8 cellular contexts compared by ENCODE assay signal in genomic region chr22:39309881-39310714, GRCh38. TPM values are rescaled to one million over a fixed set of nuclear protein-coding genes. Genes with fewer than 3 reads are reported as not detected.
DNase-seq lines count a peak whose midpoint lies in the region; ATAC-seq and TF ChIP-seq lines count a peak whose summit lies in the region.

No MANE protein-coding gene starts in this region.

- H3K79me2 ChIP-seq in OCI-LY3 (ENCODE audit: low read length), result peaks cover 15% of the 10 kb centered on the region
- H3K79me2 ChIP-seq in smooth muscle cell (ENCODE audit: low read depth), result peaks cover 17% of the 10 kb centered on the region

- TF ChIP-seq CTCF in OCI-LY3 (IDR thresholded peaks at IDR 0.05; ENCODE audit: low read depth, low read length) (no peak), epithelial cell of esophagus (IDR thresholded peaks at IDR 0.05; ENCODE audit: insufficient read depth, low read depth, low read length, missing control alignments) (no peak), smooth muscle cell (IDR thresholded peaks at IDR 0.05; ENCODE audit: borderline replicate concordance, insufficient read depth, poor library complexity, severe bottlenecking) (no peak), dorsolateral prefrontal cortex (IDR thresholded peaks at IDR 0.05 in 54 of 56, conservative IDR thresholded peaks at IDR 0.05 in 2 of 56; ENCODE audit: low read depth in 1 of 56, partially characterized antibody in 56 of 56) (no peak)

- H3K4me3 ChIP-seq in OCI-LY3 (ENCODE audit: low read length), result no peak overlapping the region
- H3K4me3 ChIP-seq in epithelial cell of esophagus (ENCODE audit: low read length), result no peak overlapping the region
- H3K4me3 ChIP-seq in smooth muscle cell, result no peak overlapping the region
- no peak overlapping the region for H3K4me3 ChIP-seq in dorsolateral prefrontal cortex

- H3K4me2 ChIP-seq in OCI-LY3 (ENCODE audit: low read length) (no peak overlapping the region), smooth muscle cell (peak overlapping the region; percentile 47)

- H3K27ac Mint-ChIP-seq in activated CD4-positive, alpha-beta memory T cell treated with anti-CD3 and anti-CD28 coated beads, Interleukin-2, amount 10 ng/mL, durations not matched to agents 7 days and 5 days, result peak overlapping the region; percentile 12
- H3K27ac Mint-ChIP-seq in activated CD4-positive, alpha-beta memory T cell treated with anti-CD3 and anti-CD28 coated beads for 36 hours, result no peak overlapping the region

- no peak overlapping the region for H2AFZ ChIP-seq in OCI-LY3 (ENCODE audit: low read depth, low read length)
- H2AFZ ChIP-seq in smooth muscle cell (ENCODE audit: low read depth), result no peak overlapping the region

- peaks cover 38% of the 10 kb centered on the region for H3K4me1 Mint-ChIP-seq in activated CD4-positive, alpha-beta memory T cell treated with anti-CD3 and anti-CD28 coated beads, Interleukin-2, amount 10 ng/mL, durations not matched to agents 7 days and 5 days
- H3K4me1 Mint-ChIP-seq in activated CD4-positive, alpha-beta memory T cell treated with anti-CD3 and anti-CD28 coated beads for 36 hours (ENCODE audit: low read depth), result peaks cover 16% of the 10 kb centered on the region

- H3K36me3 ChIP-seq in OCI-LY3 (replicated peaks; ENCODE audit: low read depth, low read length) (peaks cover 66% of the 10 kb centered on the region), smooth muscle cell (ENCODE audit: low read depth) (peaks cover 7% of the 10 kb centered on the region)

- POLR2A ChIA-PET in activated CD4-positive, alpha-beta memory T cell treated with anti-CD3 and anti-CD28 coated beads, Interleukin-2, amount 10 ng/mL, durations not matched to agents 7 days and 5 days (lab: Charles Lee), result interaction anchor here (0.7 to 3.6 kb wide), 8 partner anchors 9 to 213 kb away, joined by 3 to 26 read pairs (median 6); partner anchors contain the start of genes ATF4 and RPL3
- POLR2A ChIA-PET in activated CD4-positive, alpha-beta memory T cell treated with anti-CD3 and anti-CD28 coated beads for 36 hours (lab: Charles Lee), result interaction anchor here (0.8 to 3.4 kb wide), 8 partner anchors 9 to 220 kb away, joined by 3 to 32 read pairs (median 4); partner anchors contain the start of gene RPL3

- no peak for DNase-seq in activated CD4-positive, alpha-beta memory T cell treated with anti-CD3 and anti-CD28 coated beads, Interleukin-2, amount 10 ng/mL, durations not matched to agents 7 days and 5 days
- DNase-seq in activated CD4-positive, alpha-beta memory T cell treated with anti-CD3 and anti-CD28 coated beads for 36 hours, result no peak
- DNase-seq in epithelial cell of esophagus (ENCODE audit: low read depth), result peak; percentile 83
- no peak for DNase-seq in smooth muscle cell (lab: John Stamatoyannopoulos, UW; ENCODE audit: unreplicated experiment)
- no peak for DNase-seq in dorsolateral prefrontal cortex

- no peaks in the 10 kb centered on the region for H3K27me3 Mint-ChIP-seq in activated CD4-positive, alpha-beta memory T cell treated with anti-CD3 and anti-CD28 coated beads, Interleukin-2, amount 10 ng/mL, durations not matched to agents 7 days and 5 days
- H3K27me3 Mint-ChIP-seq in activated CD4-positive, alpha-beta memory T cell treated with anti-CD3 and anti-CD28 coated beads for 36 hours, result no peaks in the 10 kb centered on the region

- H3K9ac ChIP-seq in OCI-LY3 (ENCODE audit: low read length), result no peak overlapping the region
- no peak overlapping the region for H3K9ac ChIP-seq in smooth muscle cell (ENCODE audit: low read depth)

- H3K4me3 Mint-ChIP-seq in activated CD4-positive, alpha-beta memory T cell treated with anti-CD3 and anti-CD28 coated beads, Interleukin-2, amount 10 ng/mL, durations not matched to agents 7 days and 5 days, result no peak overlapping the region
- H3K4me3 Mint-ChIP-seq in activated CD4-positive, alpha-beta memory T cell treated with anti-CD3 and anti-CD28 coated beads for 36 hours, result no peak overlapping the region

- no peaks in the 10 kb centered on the region for H3K9me3 Mint-ChIP-seq in activated CD4-positive, alpha-beta memory T cell treated with anti-CD3 and anti-CD28 coated beads, Interleukin-2, amount 10 ng/mL, durations not matched to agents 7 days and 5 days
- no peaks in the 10 kb centered on the region for H3K9me3 Mint-ChIP-seq in activated CD4-positive, alpha-beta memory T cell treated with anti-CD3 and anti-CD28 coated beads for 36 hours

- ATAC-seq in GM18870 (IDR thresholded peaks at IDR 0.05; ENCODE audit: unreplicated experiment), result no peak
- ATAC-seq in HG03159 (IDR thresholded peaks at IDR 0.05; ENCODE audit: unreplicated experiment), result no peak

- intact Hi-C loops in activated CD4-positive, alpha-beta memory T cell treated with anti-CD3 and anti-CD28 coated beads for 36 hours (cut with micrococcal nuclease), result loop anchor here (10.0 kb wide), 2 partner anchors 555 to 595 kb away; partner anchors contain the start of genes GRAP2 and SUN2
- intact Hi-C loops in dorsolateral prefrontal cortex (cut with DNase I), result loop anchor here (5.0 to 10.0 kb wide), 3 partner anchors 68 to 545 kb away; partner anchors contain the start of gene PDGFB (in 1 of the 2)

- H3K27ac ChIP-seq in OCI-LY3 (ENCODE audit: low read length), result peak overlapping the region; percentile 23; the same call in 1 of the 2 replicates
- peak overlapping the region; percentile 79 for H3K27ac ChIP-seq in smooth muscle cell (ENCODE audit: low read depth)
- peak overlapping the region in 9 of 59 donors; percentile 4 to 58 (median 18) for H3K27ac ChIP-seq in dorsolateral prefrontal cortex

- H4K20me1 ChIP-seq in OCI-LY3 (ENCODE audit: insufficient read depth, low read length), result peaks cover 53% of the 10 kb centered on the region
- peaks cover 67% of the 10 kb centered on the region for H4K20me1 ChIP-seq in smooth muscle cell (ENCODE audit: low read depth)

- peaks cover 39% of the 10 kb centered on the region for H3K36me3 Mint-ChIP-seq in activated CD4-positive, alpha-beta memory T cell treated with anti-CD3 and anti-CD28 coated beads, Interleukin-2, amount 10 ng/mL, durations not matched to agents 7 days and 5 days (ENCODE audit: low read depth)
- peaks cover 32% of the 10 kb centered on the region for H3K36me3 Mint-ChIP-seq in activated CD4-positive, alpha-beta memory T cell treated with anti-CD3 and anti-CD28 coated beads for 36 hours

- WGBS in smooth muscle cell (ENCODE audit: low lambda C conversion rate), result 77% methylated on average over 16 of the region's 16 CpGs

- no peaks in the 10 kb centered on the region for H3K9me3 ChIP-seq in OCI-LY3 (ENCODE audit: insufficient read depth, low read length)
- H3K9me3 ChIP-seq in smooth muscle cell (replicated peaks; ENCODE audit: low read depth), result no peaks in the 10 kb centered on the region

- H3K4me1 ChIP-seq in OCI-LY3 (ENCODE audit: low read length) (no peaks in the 10 kb centered on the region), smooth muscle cell (ENCODE audit: low read depth) (peaks cover 2% of the 10 kb centered on the region)

- H3K27me3 ChIP-seq in OCI-LY3 (ENCODE audit: low read depth, low read length) (no peaks in the 10 kb centered on the region), smooth muscle cell (ENCODE audit: low read depth) (no peaks in the 10 kb centered on the region), dorsolateral prefrontal cortex (no peaks in the 10 kb centered on the region)

- H3F3A ChIP-seq in smooth muscle cell (ENCODE audit: low read depth), result peaks cover 58% of the 10 kb centered on the region

- CTCF ChIA-PET in activated CD4-positive, alpha-beta memory T cell treated with anti-CD3 and anti-CD28 coated beads, Interleukin-2, amount 10 ng/mL, durations not matched to agents 7 days and 5 days (lab: Charles Lee), result interaction anchor here (1.0 to 3.4 kb wide), 12 partner anchors 10 to 541 kb away, joined by 3 to 42 read pairs (median 5); partner anchors contain the start of gene RPL3
- CTCF ChIA-PET in activated CD4-positive, alpha-beta memory T cell treated with anti-CD3 and anti-CD28 coated beads for 36 hours (lab: Charles Lee), result interaction anchor here (0.6 to 4.5 kb wide), 16 partner anchors 9 to 553 kb away, joined by 3 to 113 read pairs (median 6); no protein-coding TSS in a partner anchor

RNA-seq across cellular contexts. Expression of gene RPL3, which starts 9.3 kb away (rescaled TPM):
- total RNA-seq in activated CD4-positive, alpha-beta memory T cell treated with anti-CD3 and anti-CD28 coated beads, Interleukin-2, amount 10 ng/mL, durations not matched to agents 7 days and 5 days, result 1,000 to 10,000 TPM; 1,526 to 1,529 TPM
- 1,000 to 10,000 TPM; 2,986 to 3,013 TPM for total RNA-seq in activated CD4-positive, alpha-beta memory T cell treated with anti-CD3 and anti-CD28 coated beads for 36 hours
- total RNA-seq in smooth muscle cell (1,022 and 1,136 TPM in 2 replicates), dorsolateral prefrontal cortex (100 to 1,000 TPM; 562 to 963 (median 699) TPM)
- polyA plus RNA-seq in smooth muscle cell, result 717 and 749 TPM in 2 replicates

RNA-seq across cellular contexts. Expression of gene SYNGR1, which starts 39.7 kb away (rescaled TPM):
- under 1 TPM in 1 of 2 experiments, not detected in 1; 0.15 TPM for total RNA-seq in activated CD4-positive, alpha-beta memory T cell treated with anti-CD3 and anti-CD28 coated beads, Interleukin-2, amount 10 ng/mL, durations not matched to agents 7 days and 5 days
- total RNA-seq in activated CD4-positive, alpha-beta memory T cell treated with anti-CD3 and anti-CD28 coated beads for 36 hours, result not detected
- total RNA-seq in smooth muscle cell (12.0 and 26.7 TPM in 2 replicates), dorsolateral prefrontal cortex (100 to 1,000 TPM; 108 to 421 (median 288) TPM)
- polyA plus RNA-seq in smooth muscle cell, result 55.7 and 58.0 TPM in 2 replicates

Comparison
In these comparisons a context has a peak if more than half of its experiments do, and no peak if none do; other contexts are left out.
1. RNA of gene SYNGR1, which starts 39.7 kb away (total RNA-seq): 108 to 421 TPM in dorsolateral prefrontal cortex and 12.0 to 26.7 TPM in smooth muscle cell; 0.15 TPM in activated CD4-positive, alpha-beta memory T cell treated with anti-CD3 and anti-CD28 coated beads, Interleukin-2, amount 10 ng/mL, durations not matched to agents 7 days and 5 days and not detected in activated CD4-positive, alpha-beta memory T cell treated with anti-CD3 and anti-CD28 coated beads for 36 hours; every median in the first group is over 10 times any median in the second.